ENCODE assay signal across 1 cellular context in the genomic region with DNA sequence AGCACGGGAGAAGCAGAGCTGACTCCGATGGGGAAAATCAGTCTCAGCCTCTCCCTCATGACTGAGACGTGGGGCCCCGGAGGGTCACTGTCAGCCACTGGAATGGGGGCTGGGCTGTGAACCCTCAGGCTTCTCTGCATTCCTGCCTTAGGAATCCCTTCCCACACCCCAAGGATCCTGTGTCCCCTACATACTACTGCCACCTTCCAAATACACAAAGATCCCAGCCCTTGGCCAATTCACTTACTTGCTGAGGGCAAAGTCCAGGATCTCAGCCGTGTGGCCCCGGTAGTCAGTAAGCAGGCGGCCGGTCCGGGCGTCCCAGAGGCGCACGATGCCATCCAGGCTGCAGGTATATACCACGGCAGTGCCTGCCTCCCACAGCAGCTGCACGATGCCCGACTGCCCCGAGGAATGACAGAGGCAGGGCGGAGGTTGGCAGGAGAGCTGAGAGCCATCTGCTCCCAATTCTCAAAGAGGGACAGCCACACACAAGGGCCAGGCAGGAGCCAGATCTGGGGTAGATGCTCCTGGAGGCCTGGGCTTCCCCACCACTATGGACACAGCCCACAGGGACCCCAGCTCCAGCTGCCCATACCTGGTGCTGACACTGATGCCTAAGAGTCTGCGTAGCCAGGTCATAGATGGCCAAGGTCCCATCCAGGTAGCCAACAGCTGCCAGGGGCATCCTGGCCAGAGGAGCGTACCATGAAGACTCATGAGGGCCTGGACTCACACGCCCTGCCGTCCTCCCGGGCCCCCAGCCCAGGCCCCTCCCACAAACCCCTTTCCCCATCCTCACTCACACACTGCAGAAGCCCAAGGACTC.
TF ChIP-seq lines count a peak whose summit lies in the region.

No MANE protein-coding gene starts in this region.

TF ChIP-seq in HepG2, 621 proteins besides CTCF, POLR2A, EP300 and RAD21 (continued from another document and continues in another):
- TF ChIP-seq NAIF1 (CRISPR knock-in tag; IDR thresholded peaks at IDR 0.05; ENCODE audit: borderline replicate concordance) (no peak), ZNF619 (CRISPR knock-in tag; IDR thresholded peaks at IDR 0.05) (0 out of 2 replicates have a peak, but pooled peaks have one; percentile 30), ZFP91 (CRISPR knock-in tag; IDR thresholded peaks at IDR 0.05; ENCODE audit: borderline replicate concordance) (no peak; the same call in 1 of the 2 replicates), IRF2 (CRISPR knock-in tag; IDR thresholded peaks at IDR 0.05) (no peak; the same call in 1 of the 2 replicates), ZNF24 (IDR thresholded peaks at IDR 0.05) (no peak), ATF7-NPFF (CRISPR knock-in tag; IDR thresholded peaks at IDR 0.05; ENCODE audit: low read depth) (peak; percentile 45; the same call in 1 of the 2 replicates), SRSF9 (IDR thresholded peaks at IDR 0.05; ENCODE audit: borderline replicate concordance, insufficient read depth, low read depth, low read length, poor library complexity, severe bottlenecking) (no peak), CHD4 (IDR thresholded peaks at IDR 0.05; ENCODE audit: borderline replicate concordance, low read length) (no peak), AHR (CRISPR knock-in tag; IDR thresholded peaks at IDR 0.05) (no peak), SMAD1 (CRISPR knock-in tag; IDR thresholded peaks at IDR 0.05; ENCODE audit: borderline replicate concordance, low read depth) (no peak), ZNF720 (CRISPR knock-in tag; IDR thresholded peaks at IDR 0.05) (no peak), ZSCAN21 (CRISPR knock-in tag; IDR thresholded peaks at IDR 0.05; ENCODE audit: borderline replicate concordance) (no peak), ETV6 (CRISPR knock-in tag; conservative IDR thresholded peaks at IDR 0.05) (no peak; the same call in 1 of the 2 replicates), NCOR1 (IDR thresholded peaks at IDR 0.05; ENCODE audit: borderline replicate concordance, low read length) (peak; percentile 33; the same call in 1 of the 2 replicates), FOXJ3 (CRISPR knock-in tag; IDR thresholded peaks at IDR 0.05; ENCODE audit: borderline replicate concordance) (no peak; the same call in 1 of the 2 replicates), PHF8 (CRISPR knock-in tag; IDR thresholded peaks at IDR 0.05) (0 out of 2 replicates have a peak, but pooled peaks have one; percentile 5), SALL2 (CRISPR knock-in tag; IDR thresholded peaks at IDR 0.05) (no peak), KDM4B (CRISPR knock-in tag; IDR thresholded peaks at IDR 0.05) (no peak), KAT8 (CRISPR knock-in tag; IDR thresholded peaks at IDR 0.05) (no peak), KDM2A (CRISPR knock-in tag; IDR thresholded peaks at IDR 0.05; ENCODE audit: borderline replicate concordance, low read depth) (peak; percentile 47; the same call in 1 of the 2 replicates), MTF1 (CRISPR knock-in tag; IDR thresholded peaks at IDR 0.05) (no peak), ZNF660 (CRISPR knock-in tag; IDR thresholded peaks at IDR 0.05; ENCODE audit: borderline replicate concordance, low read depth) (no peak), NFKB2 (CRISPR knock-in tag; IDR thresholded peaks at IDR 0.05; ENCODE audit: borderline replicate concordance) (peak; percentile 70; the same call in 1 of the 2 replicates), MEF2D (CRISPR knock-in tag; IDR thresholded peaks at IDR 0.05) (0 out of 2 replicates have a peak, but pooled peaks have one; percentile 35), ZNF562 (CRISPR knock-in tag; IDR thresholded peaks at IDR 0.05; ENCODE audit: borderline replicate concordance) (no peak), NR2F6 (IDR thresholded peaks at IDR 0.05) (peak; percentile 35; the same call in 1 of the 2 replicates), NR2F6 (CRISPR knock-in tag; IDR thresholded peaks at IDR 0.05) (no peak), GATAD2A (CRISPR knock-in tag; IDR thresholded peaks at IDR 0.05) (peak; percentile 71), ARID4A (CRISPR knock-in tag; IDR thresholded peaks at IDR 0.05; ENCODE audit: borderline replicate concordance) (peak; percentile 49), PPARG (CRISPR knock-in tag; conservative IDR thresholded peaks at IDR 0.05) (no peak), RERE (CRISPR knock-in tag; IDR thresholded peaks at IDR 0.05; ENCODE audit: low read depth) (no peak), U2AF1 (optimal IDR thresholded peaks at IDR 0.05; ENCODE audit: low read depth, low read length) (no peak), ZNF788 (CRISPR knock-in tag; IDR thresholded peaks at IDR 0.05; ENCODE audit: borderline replicate concordance) (peak; percentile 60; the same call in 1 of the 2 replicates), REXO4 (CRISPR knock-in tag; IDR thresholded peaks at IDR 0.05; ENCODE audit: borderline replicate concordance) (no peak), KDM5B (CRISPR knock-in tag; IDR thresholded peaks at IDR 0.05; ENCODE audit: borderline replicate concordance) (peak; percentile 60; the same call in 1 of the 2 replicates), ZNF101 (CRISPR knock-in tag; IDR thresholded peaks at IDR 0.05; ENCODE audit: borderline replicate concordance, low read depth) (no peak), ZNF264 (CRISPR knock-in tag; IDR thresholded peaks at IDR 0.05) (peak; percentile 83; the same call in 1 of the 2 replicates), ZNF251 (CRISPR knock-in tag; IDR thresholded peaks at IDR 0.05) (no peak), ZNF7 (CRISPR knock-in tag; IDR thresholded peaks at IDR 0.05) (no peak), U2AF2 (IDR thresholded peaks at IDR 0.05; ENCODE audit: low read depth, low read length) (no peak), ZFP37 (CRISPR knock-in tag; IDR thresholded peaks at IDR 0.05; ENCODE audit: borderline replicate concordance) (no peak)
- TF ChIP-seq, protein P1, sequence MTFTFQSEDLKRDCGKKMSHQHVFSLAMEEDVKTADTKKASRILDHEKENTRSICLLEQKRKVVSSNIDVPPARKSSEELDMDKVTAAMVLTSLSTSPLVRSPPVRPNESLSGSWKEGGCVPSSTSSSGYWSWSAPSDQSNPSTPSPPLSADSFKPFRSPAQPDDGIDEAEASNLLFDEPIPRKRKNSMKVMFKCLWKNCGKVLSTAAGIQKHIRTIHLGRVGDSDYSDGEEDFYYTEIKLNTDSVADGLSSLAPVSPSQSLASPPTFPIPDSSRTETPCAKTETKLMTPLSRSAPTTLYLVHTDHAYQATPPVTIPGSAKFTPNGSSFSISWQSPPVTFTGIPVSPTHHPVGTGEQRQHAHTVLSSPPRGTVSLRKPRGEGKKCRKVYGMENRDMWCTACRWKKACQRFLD (CRISPR knock-in tag; IDR thresholded peaks at IDR 0.05; ENCODE audit: borderline replicate concordance): no peak
- TF ChIP-seq, protein P2, sequence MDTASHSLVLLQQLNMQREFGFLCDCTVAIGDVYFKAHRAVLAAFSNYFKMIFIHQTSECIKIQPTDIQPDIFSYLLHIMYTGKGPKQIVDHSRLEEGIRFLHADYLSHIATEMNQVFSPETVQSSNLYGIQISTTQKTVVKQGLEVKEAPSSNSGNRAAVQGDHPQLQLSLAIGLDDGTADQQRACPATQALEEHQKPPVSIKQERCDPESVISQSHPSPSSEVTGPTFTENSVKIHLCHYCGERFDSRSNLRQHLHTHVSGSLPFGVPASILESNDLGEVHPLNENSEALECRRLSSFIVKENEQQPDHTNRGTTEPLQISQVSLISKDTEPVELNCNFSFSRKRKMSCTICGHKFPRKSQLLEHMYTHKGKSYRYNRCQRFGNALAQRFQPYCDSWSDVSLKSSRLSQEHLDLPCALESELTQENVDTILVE (CRISPR knock-in tag; IDR thresholded peaks at IDR 0.05): no peak
- TF ChIP-seq, protein P3, sequence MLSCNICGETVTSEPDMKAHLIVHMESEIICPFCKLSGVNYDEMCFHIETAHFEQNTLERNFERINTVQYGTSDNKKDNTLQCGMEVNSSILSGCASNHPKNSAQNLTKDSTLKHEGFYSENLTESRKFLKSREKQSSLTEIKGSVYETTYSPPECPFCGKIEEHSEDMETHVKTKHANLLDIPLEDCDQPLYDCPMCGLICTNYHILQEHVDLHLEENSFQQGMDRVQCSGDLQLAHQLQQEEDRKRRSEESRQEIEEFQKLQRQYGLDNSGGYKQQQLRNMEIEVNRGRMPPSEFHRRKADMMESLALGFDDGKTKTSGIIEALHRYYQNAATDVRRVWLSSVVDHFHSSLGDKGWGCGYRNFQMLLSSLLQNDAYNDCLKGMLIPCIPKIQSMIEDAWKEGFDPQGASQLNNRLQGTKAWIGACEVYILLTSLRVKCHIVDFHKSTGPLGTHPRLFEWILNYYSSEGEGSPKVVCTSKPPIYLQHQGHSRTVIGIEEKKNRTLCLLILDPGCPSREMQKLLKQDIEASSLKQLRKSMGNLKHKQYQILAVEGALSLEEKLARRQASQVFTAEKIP (CRISPR knock-in tag; IDR thresholded peaks at IDR 0.05; ENCODE audit: borderline replicate concordance): no peak
- TF ChIP-seq, protein P4, sequence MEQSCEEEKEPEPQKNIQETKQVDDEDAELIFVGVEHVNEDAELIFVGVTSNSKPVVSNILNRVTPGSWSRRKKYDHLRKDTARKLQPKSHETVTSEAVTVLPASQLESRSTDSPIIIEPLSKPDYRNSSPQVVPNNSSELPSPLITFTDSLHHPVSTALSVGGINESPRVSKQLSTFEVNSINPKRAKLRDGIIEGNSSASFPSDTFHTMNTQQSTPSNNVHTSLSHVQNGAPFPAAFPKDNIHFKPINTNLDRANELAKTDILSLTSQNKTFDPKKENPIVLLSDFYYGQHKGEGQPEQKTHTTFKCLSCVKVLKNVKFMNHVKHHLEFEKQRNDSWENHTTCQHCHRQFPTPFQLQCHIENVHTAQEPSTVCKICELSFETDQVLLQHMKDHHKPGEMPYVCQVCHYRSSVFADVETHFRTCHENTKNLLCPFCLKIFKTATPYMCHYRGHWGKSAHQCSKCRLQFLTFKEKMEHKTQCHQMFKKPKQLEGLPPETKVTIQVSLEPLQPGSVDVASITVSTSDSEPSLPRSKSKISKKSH (CRISPR knock-in tag; IDR thresholded peaks at IDR 0.05; ENCODE audit: borderline replicate concordance): no peak
